In genomic region chr10:3090914-3091313, GRCh38 we compare ENCODE assay signal across 9 cellular contexts. TPM values are rescaled to one million over a fixed set of nuclear protein-coding genes. Genes with fewer than 3 reads are reported as not detected.
A peak's percentile ranks its signal among the peaks of the same experiment; 100 is the strongest.
DNase-seq lines count a peak whose midpoint lies in the region; ATAC-seq, FAIRE-seq and TF ChIP-seq lines count a peak whose summit lies in the region.
"Had no signal": no experiment of that assay in that cellular context is flagged by ENCODE, and none has a peak within 500 bp of the region (broad histone marks: within the 10 kb centered on the region; RNA-seq: fewer than 3 reads in every experiment).

No MANE protein-coding gene starts in this region.

- H3K4me3 ChIP-seq in ACC112 (ENCODE audit: low read depth, low read length): peak overlapping the region; percentile 58
- H3K4me3 ChIP-seq in LNCaP clone FGC (ENCODE audit: low read depth, low read length): peak overlapping the region; percentile 26; the same call in 1 of the 2 replicates
- peak overlapping the region in 1 of 2 donors; percentile 7 for H3K4me3 ChIP-seq in cardiac fibroblast (replicated peaks in 1 of 2; ENCODE audit: low read depth in 2 of 2, low read length in 2 of 2)

- H3K36me3 ChIP-seq in ACC112 (ENCODE audit: insufficient read depth, low read length): peaks cover 11% of the 10 kb centered on the region; the same call in 1 of the 2 replicates

- peak overlapping the region; percentile 99 for H3K27ac ChIP-seq in ACC112 (ENCODE audit: low read depth, low read length)

- H3K4me1 ChIP-seq in ACC112 (ENCODE audit: control insufficient read depth, insufficient read depth, low read length, unreplicated experiment): peaks cover 70% of the 10 kb centered on the region

- H2AFZ ChIP-seq in ACC112 (ENCODE audit: low read length, unreplicated experiment): no peak overlapping the region

- peak; percentile 86 for DNase-seq in LNCaP clone FGC (ENCODE audit: low read depth)
- peak; percentile 75 to 85 for DNase-seq in cardiac fibroblast (ENCODE audit: low read depth in 2 of 2)
- DNase-seq in left lobe of liver (ENCODE audit: low spot score): no peak
- DNase-seq in frontal cortex (ENCODE audit: low spot score in 2 of 2): no peak
- DNase-seq in NCI-H526 treated with DMSO at 0.1 percent for 48 hours (lab: John Stamatoyannopoulos, UW): no peak
- DNase-seq in SKM-1 treated with dmso at 0.1 percent for 144 hours (lab: John Stamatoyannopoulos, UW; ENCODE audit: unreplicated experiment): no peak
- DNase-seq: GF-D8 had no signal

- H3K27me3 ChIP-seq in ACC112 (ENCODE audit: insufficient read depth, low read length): no peaks in the 10 kb centered on the region

- peak; percentile 32 for TF ChIP-seq CTCF in LNCaP clone FGC (IDR thresholded peaks at IDR 0.05; ENCODE audit: control insufficient read depth, extremely low read depth, insufficient read depth)
- TF ChIP-seq CTCF in cardiac fibroblast (IDR thresholded peaks at IDR 0.05; ENCODE audit: low read depth, low read length): no peak

- peaks cover 70% of the 10 kb centered on the region for H3K79me2 ChIP-seq in ACC112 (ENCODE audit: control insufficient read depth, insufficient read depth, low read length, unreplicated experiment)

- no peak for FAIRE-seq in frontal cortex (lab: Jason Lieb, UNC)

- ATAC-seq in left lobe of liver (peak; percentile 65), GM21576 (IDR thresholded peaks at IDR 0.05; ENCODE audit: unreplicated experiment) (no peak)

RNA-seq across cellular contexts. Expression of gene PFKP, which starts 23.6 kb away (rescaled TPM):
- total RNA-seq in left lobe of liver (4.3 TPM), frontal cortex (81.5 TPM)

Comparison
In these comparisons a context has a peak if more than half of its experiments do, and no peak if none do; other contexts are left out.
1. DNase-seq: peak in LNCaP clone FGC (single experiment) and cardiac fibroblast (2 of 2); none in left lobe of liver (single experiment), frontal cortex (0 of 2), NCI-H526 treated with DMSO at 0.1 percent for 48 hours (single experiment) and SKM-1 treated with dmso at 0.1 percent for 144 hours (single experiment).
2. RNA of gene PFKP, which starts 23.6 kb away (total RNA-seq): 81.5 TPM in frontal cortex (single experiment); 4.3 TPM in left lobe of liver (single experiment); every median in the first group is over 10 times any median in the second.